ENCODE assay signal across 1 cellular context in genomic region chr5:75053286-75054109, GRCh38.
A peak's percentile ranks its signal among the peaks of the same experiment; 100 is the strongest.
TF ChIP-seq lines count a peak whose summit lies in the region.

No MANE protein-coding gene starts in this region.

TF ChIP-seq in HepG2, 621 proteins besides CTCF, POLR2A, EP300 and RAD21 (continued from another document):
- TF ChIP-seq, protein P1, sequence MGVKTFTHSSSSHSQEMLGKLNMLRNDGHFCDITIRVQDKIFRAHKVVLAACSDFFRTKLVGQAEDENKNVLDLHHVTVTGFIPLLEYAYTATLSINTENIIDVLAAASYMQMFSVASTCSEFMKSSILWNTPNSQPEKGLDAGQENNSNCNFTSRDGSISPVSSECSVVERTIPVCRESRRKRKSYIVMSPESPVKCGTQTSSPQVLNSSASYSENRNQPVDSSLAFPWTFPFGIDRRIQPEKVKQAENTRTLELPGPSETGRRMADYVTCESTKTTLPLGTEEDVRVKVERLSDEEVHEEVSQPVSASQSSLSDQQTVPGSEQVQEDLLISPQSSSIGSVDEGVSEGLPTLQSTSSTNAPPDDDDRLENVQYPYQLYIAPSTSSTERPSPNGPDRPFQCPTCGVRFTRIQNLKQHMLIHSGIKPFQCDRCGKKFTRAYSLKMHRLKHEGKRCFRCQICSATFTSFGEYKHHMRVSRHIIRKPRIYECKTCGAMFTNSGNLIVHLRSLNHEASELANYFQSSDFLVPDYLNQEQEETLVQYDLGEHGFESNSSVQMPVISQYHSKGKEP (CRISPR knock-in tag; IDR thresholded peaks at IDR 0.05) = no peak
- TF ChIP-seq ZNF274 (CRISPR knock-in tag; IDR thresholded peaks at IDR 0.05) = 0 out of 2 replicates have a peak, but pooled peaks have one; percentile 2
- TF ChIP-seq, protein P2, sequence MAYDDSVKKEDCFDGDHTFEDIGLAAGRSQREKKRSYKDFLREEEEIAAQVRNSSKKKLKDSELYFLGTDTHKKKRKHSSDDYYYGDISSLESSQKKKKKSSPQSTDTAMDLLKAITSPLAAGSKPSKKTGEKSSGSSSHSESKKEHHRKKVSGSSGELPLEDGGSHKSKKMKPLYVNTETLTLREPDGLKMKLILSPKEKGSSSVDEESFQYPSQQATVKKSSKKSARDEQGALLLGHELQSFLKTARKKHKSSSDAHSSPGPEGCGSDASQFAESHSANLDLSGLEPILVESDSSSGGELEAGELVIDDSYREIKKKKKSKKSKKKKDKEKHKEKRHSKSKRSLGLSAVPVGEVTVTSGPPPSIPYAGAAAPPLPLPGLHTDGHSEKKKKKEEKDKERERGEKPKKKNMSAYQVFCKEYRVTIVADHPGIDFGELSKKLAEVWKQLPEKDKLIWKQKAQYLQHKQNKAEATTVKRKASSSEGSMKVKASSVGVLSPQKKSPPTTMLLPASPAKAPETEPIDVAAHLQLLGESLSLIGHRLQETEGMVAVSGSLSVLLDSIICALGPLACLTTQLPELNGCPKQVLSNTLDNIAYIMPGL (CRISPR knock-in tag; IDR thresholded peaks at IDR 0.05; ENCODE audit: borderline replicate concordance in 1 of 2, low read depth in 1 of 2) = peak; percentile 67 to 75; a peak in 3 of 4 replicates
- TF ChIP-seq ZMYM4 (CRISPR knock-in tag; IDR thresholded peaks at IDR 0.05) = peak; percentile 47; the same call in 1 of the 2 replicates
- TF ChIP-seq SALL2 (CRISPR knock-in tag; IDR thresholded peaks at IDR 0.05) = no peak; the same call in 1 of the 2 replicates
- TF ChIP-seq KMT2B (CRISPR knock-in tag; IDR thresholded peaks at IDR 0.05) = peak; percentile 58
- TF ChIP-seq PCBP1 (IDR thresholded peaks at IDR 0.05; ENCODE audit: borderline replicate concordance, low read depth, low read length) = no peak
- no peak for TF ChIP-seq TOE1 (CRISPR knock-in tag; IDR thresholded peaks at IDR 0.05)
- peak; percentile 84; the same call in 1 of the 2 replicates for TF ChIP-seq ZNF512B (CRISPR knock-in tag; IDR thresholded peaks at IDR 0.05; ENCODE audit: borderline replicate concordance)
- no peak for TF ChIP-seq EEA1 (CRISPR knock-in tag; IDR thresholded peaks at IDR 0.05; ENCODE audit: borderline replicate concordance)
- TF ChIP-seq AHR (CRISPR knock-in tag; IDR thresholded peaks at IDR 0.05) = no peak
- peak; percentile 58; the same call in 1 of the 2 replicates for TF ChIP-seq CCDC6 (CRISPR knock-in tag; IDR thresholded peaks at IDR 0.05)
- TF ChIP-seq ZBTB21 (CRISPR knock-in tag; IDR thresholded peaks at IDR 0.05) = no peak
- no peak for TF ChIP-seq ZBTB7B (CRISPR knock-in tag; IDR thresholded peaks at IDR 0.05)
- TF ChIP-seq ARID3A (IDR thresholded peaks at IDR 0.05; ENCODE audit: low read depth, low read length) = peak; percentile 25; the same call in 1 of the 2 replicates
- TF ChIP-seq E2F5 (CRISPR knock-in tag; conservative IDR thresholded peaks at IDR 0.05) = 0 out of 2 replicates have a peak, but pooled peaks have one; percentile 14
- no peak for TF ChIP-seq ZFP37 (CRISPR knock-in tag; IDR thresholded peaks at IDR 0.05; ENCODE audit: borderline replicate concordance)
- peak; percentile 85 for TF ChIP-seq UBTF (CRISPR knock-in tag; IDR thresholded peaks at IDR 0.05)
- TF ChIP-seq ZNF34 (CRISPR knock-in tag; IDR thresholded peaks at IDR 0.05; ENCODE audit: borderline replicate concordance) = no peak
- 0 out of 2 replicates have a peak, but pooled peaks have one; percentile 24 for TF ChIP-seq ZNF124 (CRISPR knock-in tag; IDR thresholded peaks at IDR 0.05)
- no peak for TF ChIP-seq AGO1 (IDR thresholded peaks at IDR 0.05; ENCODE audit: low read depth, low read length, poor library complexity, severe bottlenecking)
- no peak for TF ChIP-seq ZNF101 (CRISPR knock-in tag; IDR thresholded peaks at IDR 0.05; ENCODE audit: borderline replicate concordance, low read depth)
- TF ChIP-seq, protein P3, sequence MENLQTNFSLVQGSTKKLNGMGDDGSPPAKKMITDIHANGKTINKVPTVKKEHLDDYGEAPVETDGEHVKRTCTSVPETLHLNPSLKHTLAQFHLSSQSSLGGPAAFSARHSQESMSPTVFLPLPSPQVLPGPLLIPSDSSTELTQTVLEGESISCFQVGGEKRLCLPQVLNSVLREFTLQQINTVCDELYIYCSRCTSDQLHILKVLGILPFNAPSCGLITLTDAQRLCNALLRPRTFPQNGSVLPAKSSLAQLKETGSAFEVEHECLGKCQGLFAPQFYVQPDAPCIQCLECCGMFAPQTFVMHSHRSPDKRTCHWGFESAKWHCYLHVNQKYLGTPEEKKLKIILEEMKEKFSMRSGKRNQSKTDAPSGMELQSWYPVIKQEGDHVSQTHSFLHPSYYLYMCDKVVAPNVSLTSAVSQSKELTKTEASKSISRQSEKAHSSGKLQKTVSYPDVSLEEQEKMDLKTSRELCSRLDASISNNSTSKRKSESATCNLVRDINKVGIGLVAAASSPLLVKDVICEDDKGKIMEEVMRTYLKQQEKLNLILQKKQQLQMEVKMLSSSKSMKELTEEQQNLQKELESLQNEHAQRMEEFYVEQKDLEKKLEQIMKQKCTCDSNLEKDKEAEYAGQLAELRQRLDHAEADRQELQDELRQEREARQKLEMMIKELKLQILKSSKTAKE (CRISPR knock-in tag; IDR thresholded peaks at IDR 0.05; ENCODE audit: borderline replicate concordance) = no peak
- TF ChIP-seq ZKSCAN1 (IDR thresholded peaks at IDR 0.05; ENCODE audit: low read length) = no peak
- no peak for TF ChIP-seq RCOR2 (CRISPR knock-in tag; IDR thresholded peaks at IDR 0.05)
- TF ChIP-seq MAF1 (CRISPR knock-in tag; IDR thresholded peaks at IDR 0.05; ENCODE audit: borderline replicate concordance) = peak; percentile 78; the same call in 1 of the 2 replicates
- TF ChIP-seq, protein P4, sequence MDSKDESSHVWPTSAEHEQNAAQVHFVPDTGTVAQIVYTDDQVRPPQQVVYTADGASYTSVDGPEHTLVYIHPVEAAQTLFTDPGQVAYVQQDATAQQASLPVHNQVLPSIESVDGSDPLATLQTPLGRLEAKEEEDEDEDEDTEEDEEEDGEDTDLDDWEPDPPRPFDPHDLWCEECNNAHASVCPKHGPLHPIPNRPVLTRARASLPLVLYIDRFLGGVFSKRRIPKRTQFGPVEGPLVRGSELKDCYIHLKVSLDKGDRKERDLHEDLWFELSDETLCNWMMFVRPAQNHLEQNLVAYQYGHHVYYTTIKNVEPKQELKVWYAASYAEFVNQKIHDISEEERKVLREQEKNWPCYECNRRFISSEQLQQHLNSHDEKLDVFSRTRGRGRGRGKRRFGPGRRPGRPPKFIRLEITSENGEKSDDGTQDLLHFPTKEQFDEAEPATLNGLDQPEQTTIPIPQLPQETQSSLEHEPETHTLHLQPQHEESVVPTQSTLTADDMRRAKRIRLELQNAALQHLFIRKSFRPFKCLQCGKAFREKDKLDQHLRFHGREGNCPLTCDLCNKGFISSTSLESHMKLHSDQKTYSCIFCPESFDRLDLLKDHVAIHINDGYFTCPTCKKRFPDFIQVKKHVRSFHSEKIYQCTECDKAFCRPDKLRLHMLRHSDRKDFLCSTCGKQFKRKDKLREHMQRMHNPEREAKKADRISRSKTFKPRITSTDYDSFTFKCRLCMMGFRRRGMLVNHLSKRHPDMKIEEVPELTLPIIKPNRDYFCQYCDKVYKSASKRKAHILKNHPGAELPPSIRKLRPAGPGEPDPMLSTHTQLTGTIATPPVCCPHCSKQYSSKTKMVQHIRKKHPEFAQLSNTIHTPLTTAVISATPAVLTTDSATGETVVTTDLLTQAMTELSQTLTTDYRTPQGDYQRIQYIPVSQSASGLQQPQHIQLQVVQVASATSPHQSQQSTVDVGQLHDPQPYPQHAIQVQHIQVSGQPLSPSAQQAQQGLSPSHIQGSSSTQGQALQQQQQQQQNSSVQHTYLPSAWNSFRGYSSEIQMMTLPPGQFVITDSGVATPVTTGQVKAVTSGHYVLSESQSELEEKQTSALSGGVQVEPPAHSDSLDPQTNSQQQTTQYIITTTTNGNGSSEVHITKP (CRISPR knock-in tag; IDR thresholded peaks at IDR 0.05; ENCODE audit: low read depth) = 0 out of 2 replicates have a peak, but pooled peaks have one; percentile 26
- TF ChIP-seq MXI1 (IDR thresholded peaks at IDR 0.05; ENCODE audit: borderline replicate concordance, low read depth, low read length) = no peak
- no peak for TF ChIP-seq MBD4 (IDR thresholded peaks at IDR 0.05; ENCODE audit: borderline replicate concordance, low read length)
TF ChIP-seq in HepG2: peak in this region for 78.
